In the genomic region with DNA sequence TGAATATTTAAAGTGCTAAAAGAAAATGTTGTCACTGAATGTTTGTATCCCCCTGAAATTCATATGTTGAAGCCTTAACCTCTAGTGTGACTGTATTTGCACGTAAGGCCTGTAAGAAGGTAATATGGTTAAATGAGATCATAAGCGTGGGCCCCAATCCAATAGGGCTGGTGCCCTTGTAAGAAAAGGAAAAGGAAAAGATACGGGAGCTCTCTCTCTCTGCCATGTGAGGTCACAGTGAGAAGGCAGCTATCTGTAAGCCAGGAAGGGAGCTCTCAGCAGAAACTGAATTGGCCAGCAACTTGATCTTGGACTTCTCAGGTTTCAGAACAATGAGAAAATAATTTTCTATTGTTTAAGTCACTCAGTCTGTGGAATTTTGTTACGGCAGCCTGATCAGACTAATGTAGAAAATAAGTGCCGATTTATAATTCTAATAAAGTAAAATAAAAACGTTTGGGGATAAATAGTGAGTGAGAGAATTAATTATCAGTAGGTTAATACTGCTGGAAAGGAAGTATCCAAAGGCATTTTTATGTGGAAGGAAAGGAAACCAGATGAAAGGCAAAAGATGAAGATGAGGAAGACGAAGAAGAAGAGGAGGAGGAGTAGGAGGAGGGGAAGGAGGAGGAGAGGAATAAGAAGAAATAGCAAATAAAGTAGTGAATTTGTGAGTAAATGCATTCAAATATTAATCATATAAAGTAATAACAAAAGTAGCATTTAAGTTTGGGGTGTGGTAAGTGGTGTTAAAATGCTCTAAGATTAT, we compare ENCODE assay signal across 13 cellular contexts.
DNase-seq lines count a peak whose midpoint lies in the region; ATAC-seq, FAIRE-seq and TF ChIP-seq lines count a peak whose summit lies in the region.
"Had no signal": no experiment of that assay in that cellular context is flagged by ENCODE, and none has a peak within 500 bp of the region (broad histone marks: within the 10 kb centered on the region; RNA-seq: fewer than 3 reads in every experiment).

No MANE protein-coding gene starts in this region.

- no peak for FAIRE-seq in pancreas (lab: Jason Lieb, UNC)

- no peak overlapping the region for H3K27ac ChIP-seq in pancreas
- H3K27ac ChIP-seq: skin epidermis had no signal

- intact Hi-C loops in pancreas (cut with DNase I): no loop called here

- DNase-seq in HT1080 (ENCODE audit: low read depth) (peak; percentile 44), fibroblast of peridontal ligament (ENCODE audit: extremely low read depth) (peak; percentile 62), pancreas (no peak), cerebellar cortex (ENCODE audit: low spot score) (no peak), ACHN (no peak)
- no peak for DNase-seq in activated CD4-positive, CD25-positive, alpha-beta regulatory T cell (lab: John Stamatoyannopoulos, UW)
- DNase-seq: activated B cell treated with CpG ODN at 0.5 μM for 24 hours; activated CD8-positive, alpha-beta memory T cell treated with anti-CD3 and anti-CD28 coated beads, Interleukin-2, amount 50 U/mL, for 48 hours; CD4-positive, alpha-beta memory T cell; naive B cell had no signal

- ATAC-seq in SK-N-SH treated with all-trans-retinoic acid at 6 μM for 48 hours: peak; percentile 67
- ATAC-seq in pancreas: peak; percentile 43 to 79 (median 56)
- no peak for ATAC-seq in HG02885 (IDR thresholded peaks at IDR 0.05; ENCODE audit: poor library complexity, unreplicated experiment)

- no peaks in the 10 kb centered on the region for H3K36me3 ChIP-seq in pancreas

- TF ChIP-seq CTCF in pancreas (IDR thresholded peaks at IDR 0.05): no peak

- no peaks in the 10 kb centered on the region for H3K27me3 ChIP-seq in pancreas

- 53 to 61% methylated on average over 7 of the region's 7 CpGs for WGBS in pancreas, 2 donors

- H3K4me3 ChIP-seq in pancreas: no peak overlapping the region
- H3K4me3 ChIP-seq: skin epidermis had no signal

- H3K9me3 ChIP-seq in pancreas: no peaks in the 10 kb centered on the region

- in situ Hi-C loops in ACHN (cut with HindIII; ENCODE audit: low pct_ligation_motif_present, low pct_unique_long_range_greater_than_20kb, low sequenced_read_pairs): no loop called here

- peaks cover 0 to 11% (median 0%) of the 10 kb centered on the region in 3 donors for H3K4me1 ChIP-seq in pancreas

TF ChIP-seq in SK-N-SH treated with all-trans-retinoic acid at 6 μM for 48 hours, 23 proteins besides CTCF, POLR2A, EP300 and RAD21:
- TF ChIP-seq RARB (CRISPR knock-in tag; IDR thresholded peaks at IDR 0.05) (no peak), PPARA (CRISPR knock-in tag; IDR thresholded peaks at IDR 0.05; ENCODE audit: borderline replicate concordance) (no peak), ZC3H10 (CRISPR knock-in tag; IDR thresholded peaks at IDR 0.05) (no peak), ZNF565 (CRISPR knock-in tag; conservative IDR thresholded peaks at IDR 0.05; ENCODE audit: low read depth) (no peak), ESRRG (CRISPR knock-in tag; IDR thresholded peaks at IDR 0.05) (no peak), ZFP30 (CRISPR knock-in tag; IDR thresholded peaks at IDR 0.05) (no peak), ZNF70 (CRISPR knock-in tag; IDR thresholded peaks at IDR 0.05) (no peak)
- TF ChIP-seq, protein P1, sequence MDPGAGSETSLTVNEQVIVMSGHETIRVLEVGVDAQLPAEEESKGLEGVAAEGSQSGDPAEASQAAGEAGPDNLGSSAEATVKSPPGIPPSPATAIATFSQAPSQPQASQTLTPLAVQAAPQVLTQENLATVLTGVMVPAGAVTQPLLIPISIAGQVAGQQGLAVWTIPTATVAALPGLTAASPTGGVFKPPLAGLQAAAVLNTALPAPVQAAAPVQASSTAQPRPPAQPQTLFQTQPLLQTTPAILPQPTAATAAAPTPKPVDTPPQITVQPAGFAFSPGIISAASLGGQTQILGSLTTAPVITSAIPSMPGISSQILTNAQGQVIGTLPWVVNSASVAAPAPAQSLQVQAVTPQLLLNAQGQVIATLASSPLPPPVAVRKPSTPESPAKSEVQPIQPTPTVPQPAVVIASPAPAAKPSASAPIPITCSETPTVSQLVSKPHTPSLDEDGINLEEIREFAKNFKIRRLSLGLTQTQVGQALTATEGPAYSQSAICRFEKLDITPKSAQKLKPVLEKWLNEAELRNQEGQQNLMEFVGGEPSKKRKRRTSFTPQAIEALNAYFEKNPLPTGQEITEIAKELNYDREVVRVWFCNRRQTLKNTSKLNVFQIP (CRISPR knock-in tag; IDR thresholded peaks at IDR 0.05; ENCODE audit: borderline replicate concordance, low read depth): no peak
- TF ChIP-seq, protein P2, sequence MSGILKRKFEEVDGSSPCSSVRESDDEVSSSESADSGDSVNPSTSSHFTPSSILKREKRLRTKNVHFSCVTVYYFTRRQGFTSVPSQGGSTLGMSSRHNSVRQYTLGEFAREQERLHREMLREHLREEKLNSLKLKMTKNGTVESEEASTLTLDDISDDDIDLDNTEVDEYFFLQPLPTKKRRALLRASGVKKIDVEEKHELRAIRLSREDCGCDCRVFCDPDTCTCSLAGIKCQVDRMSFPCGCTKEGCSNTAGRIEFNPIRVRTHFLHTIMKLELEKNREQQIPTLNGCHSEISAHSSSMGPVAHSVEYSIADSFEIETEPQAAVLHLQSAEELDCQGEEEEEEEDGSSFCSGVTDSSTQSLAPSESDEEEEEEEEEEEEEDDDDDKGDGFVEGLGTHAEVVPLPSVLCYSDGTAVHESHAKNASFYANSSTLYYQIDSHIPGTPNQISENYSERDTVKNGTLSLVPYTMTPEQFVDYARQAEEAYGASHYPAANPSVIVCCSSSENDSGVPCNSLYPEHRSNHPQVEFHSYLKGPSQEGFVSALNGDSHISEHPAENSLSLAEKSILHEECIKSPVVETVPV (CRISPR knock-in tag; IDR thresholded peaks at IDR 0.05): no peak
- TF ChIP-seq, protein P3, sequence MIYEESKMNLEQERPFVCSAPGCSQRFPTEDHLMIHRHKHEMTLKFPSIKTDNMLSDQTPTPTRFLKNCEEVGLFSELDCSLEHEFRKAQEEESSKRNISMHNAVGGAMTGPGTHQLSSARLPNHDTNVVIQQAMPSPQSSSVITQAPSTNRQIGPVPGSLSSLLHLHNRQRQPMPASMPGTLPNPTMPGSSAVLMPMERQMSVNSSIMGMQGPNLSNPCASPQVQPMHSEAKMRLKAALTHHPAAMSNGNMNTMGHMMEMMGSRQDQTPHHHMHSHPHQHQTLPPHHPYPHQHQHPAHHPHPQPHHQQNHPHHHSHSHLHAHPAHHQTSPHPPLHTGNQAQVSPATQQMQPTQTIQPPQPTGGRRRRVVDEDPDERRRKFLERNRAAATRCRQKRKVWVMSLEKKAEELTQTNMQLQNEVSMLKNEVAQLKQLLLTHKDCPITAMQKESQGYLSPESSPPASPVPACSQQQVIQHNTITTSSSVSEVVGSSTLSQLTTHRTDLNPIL (CRISPR knock-in tag; IDR thresholded peaks at IDR 0.05; ENCODE audit: low read depth): no peak
- TF ChIP-seq, protein P4, sequence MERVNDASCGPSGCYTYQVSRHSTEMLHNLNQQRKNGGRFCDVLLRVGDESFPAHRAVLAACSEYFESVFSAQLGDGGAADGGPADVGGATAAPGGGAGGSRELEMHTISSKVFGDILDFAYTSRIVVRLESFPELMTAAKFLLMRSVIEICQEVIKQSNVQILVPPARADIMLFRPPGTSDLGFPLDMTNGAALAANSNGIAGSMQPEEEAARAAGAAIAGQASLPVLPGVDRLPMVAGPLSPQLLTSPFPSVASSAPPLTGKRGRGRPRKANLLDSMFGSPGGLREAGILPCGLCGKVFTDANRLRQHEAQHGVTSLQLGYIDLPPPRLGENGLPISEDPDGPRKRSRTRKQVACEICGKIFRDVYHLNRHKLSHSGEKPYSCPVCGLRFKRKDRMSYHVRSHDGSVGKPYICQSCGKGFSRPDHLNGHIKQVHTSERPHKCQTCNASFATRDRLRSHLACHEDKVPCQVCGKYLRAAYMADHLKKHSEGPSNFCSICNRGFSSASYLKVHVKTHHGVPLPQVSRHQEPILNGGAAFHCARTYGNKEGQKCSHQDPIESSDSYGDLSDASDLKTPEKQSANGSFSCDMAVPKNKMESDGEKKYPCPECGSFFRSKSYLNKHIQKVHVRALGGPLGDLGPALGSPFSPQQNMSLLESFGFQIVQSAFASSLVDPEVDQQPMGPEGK (CRISPR knock-in tag; IDR thresholded peaks at IDR 0.05; ENCODE audit: borderline replicate concordance): no peak

Comparison
In these comparisons a context has a peak if more than half of its experiments do, and no peak if none do; other contexts are left out.
1. DNase-seq: peak in HT1080 (single experiment) and fibroblast of peridontal ligament (single experiment); none in pancreas (0 of 6), cerebellar cortex (single experiment), activated CD4-positive, CD25-positive, alpha-beta regulatory T cell (0 of 4) and ACHN (single experiment).